11 cellular contexts compared by ENCODE assay signal in the genomic region with DNA sequence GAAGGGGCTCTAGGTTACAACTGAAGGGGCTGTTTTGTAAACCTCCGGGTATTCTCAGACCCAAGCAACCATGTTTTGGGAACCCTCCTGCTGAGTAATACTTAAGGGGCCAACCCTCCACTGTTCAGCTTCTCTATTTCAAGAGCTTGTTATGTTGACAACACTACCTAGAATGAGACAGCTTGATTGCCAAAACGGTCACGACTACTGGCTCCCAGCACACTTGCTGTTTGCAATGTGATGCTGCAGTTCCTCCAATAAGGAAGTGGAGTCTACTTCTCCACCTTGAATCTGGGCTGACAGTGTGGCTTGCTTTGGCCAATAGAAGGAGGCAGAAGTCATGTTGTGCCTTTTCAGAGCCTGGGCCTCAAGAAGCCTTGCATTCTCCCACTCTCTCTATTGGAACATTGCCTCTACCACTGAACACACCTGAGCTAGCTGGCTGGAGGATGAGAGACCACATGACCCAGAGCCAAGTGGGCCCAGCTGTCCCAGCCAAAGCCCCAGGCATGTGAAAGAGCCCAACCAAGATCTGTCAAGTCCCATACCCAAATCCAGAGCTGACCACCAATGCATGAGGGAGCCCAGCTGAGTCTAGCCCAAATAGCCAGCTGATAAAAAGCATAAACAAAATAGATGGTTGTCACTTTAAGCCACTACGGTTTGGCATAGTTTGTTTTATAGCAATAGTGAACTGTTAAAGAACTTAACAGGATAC. TPM values are rescaled to one million over a fixed set of nuclear protein-coding genes. Genes with fewer than 3 reads are reported as not detected.
DNase-seq lines count a peak whose midpoint lies in the region; ATAC-seq and TF ChIP-seq lines count a peak whose summit lies in the region.
"Had no signal": no experiment of that assay in that cellular context is flagged by ENCODE, and none has a peak within 500 bp of the region (broad histone marks: within the 10 kb centered on the region; RNA-seq: fewer than 3 reads in every experiment).

No MANE protein-coding gene starts in this region.

- H3K36me3 ChIP-seq in muscle layer of duodenum (ENCODE audit: control insufficient read depth in 1 of 2, insufficient read depth in 2 of 2, low read length in 2 of 2) (no peaks in the 10 kb centered on the region), mammary epithelial cell (ENCODE audit: insufficient read depth, low read length) (no peaks in the 10 kb centered on the region)
- H3K36me3 ChIP-seq: MG63 had no signal

- peak overlapping the region; percentile 41 for H3K27ac ChIP-seq in muscle layer of duodenum (ENCODE audit: low read length)
- H3K27ac ChIP-seq in mammary epithelial cell (ENCODE audit: insufficient read depth, low read depth, low read length): no peak overlapping the region

- H3K9me3 ChIP-seq in muscle layer of duodenum (ENCODE audit: control insufficient read depth in 1 of 2, low read length in 2 of 2): no peaks in the 10 kb centered on the region
- no peaks in the 10 kb centered on the region for H3K9me3 ChIP-seq in mammary epithelial cell (replicated peaks; ENCODE audit: insufficient read depth, low read length)
- H3K9me3 ChIP-seq: MG63 had no signal

- H3K36me3 Mint-ChIP-seq in activated B cell treated with CpG ODN at 0.5 μM for 24 hours (ENCODE audit: low read depth): no peaks in the 10 kb centered on the region
- no peaks in the 10 kb centered on the region for H3K36me3 Mint-ChIP-seq in activated naive CD4-positive, alpha-beta T cell treated with anti-CD3 and anti-CD28 coated beads for 36 hours (ENCODE audit: low read depth)

- H3K4me3 Mint-ChIP-seq in stimulated activated naive CD8-positive, alpha-beta T cell treated with anti-CD3 and anti-CD28 coated beads, Interleukin-15, amount 100 ng/mL, for 72 hours: no peak overlapping the region
- no peak overlapping the region for H3K4me3 Mint-ChIP-seq in activated B cell treated with CpG ODN at 0.5 μM for 24 hours
- H3K4me3 Mint-ChIP-seq in activated naive CD4-positive, alpha-beta T cell treated with anti-CD3 and anti-CD28 coated beads for 36 hours: no peak overlapping the region

- H3K79me2 ChIP-seq in mammary epithelial cell (ENCODE audit: insufficient read depth, low read length): no peaks in the 10 kb centered on the region

- BruUV-seq in mammary epithelial cell (replicated peaks; lab: Mats Ljungman, UMichigan): no TSS peak

- H3K27ac Mint-ChIP-seq in stimulated activated naive CD8-positive, alpha-beta T cell treated with anti-CD3 and anti-CD28 coated beads, Interleukin-15, amount 100 ng/mL, for 72 hours: no peak overlapping the region
- H3K27ac Mint-ChIP-seq in activated B cell treated with CpG ODN at 0.5 μM for 24 hours: peak overlapping the region; percentile 60
- no peak overlapping the region for H3K27ac Mint-ChIP-seq in activated naive CD4-positive, alpha-beta T cell treated with anti-CD3 and anti-CD28 coated beads for 36 hours

- TF ChIP-seq CTCF in activated B cell treated with CpG ODN at 0.5 μM for 24 hours (IDR thresholded peaks at IDR 0.05) (no peak), mammary epithelial cell (conservative IDR thresholded peaks at IDR 0.05 in 1 of 2, IDR thresholded peaks at IDR 0.05 in 1 of 2; ENCODE audit: extremely low read depth in 1 of 2, insufficient read depth in 1 of 2, low read depth in 1 of 2, low read length in 2 of 2) (no peak)

- POLR2A ChIA-PET in activated B cell treated with CpG ODN at 0.5 μM for 24 hours (lab: Charles Lee): interaction anchor here (0.5 to 1.9 kb wide), 4 partner anchors 7 to 23 kb away, joined by 3 to 6 read pairs (median 5); no protein-coding TSS in a partner anchor

- H3K27me3 Mint-ChIP-seq in stimulated activated naive CD8-positive, alpha-beta T cell treated with anti-CD3 and anti-CD28 coated beads, Interleukin-15, amount 100 ng/mL, for 72 hours: no peaks in the 10 kb centered on the region
- H3K27me3 Mint-ChIP-seq in activated B cell treated with CpG ODN at 0.5 μM for 24 hours: no peaks in the 10 kb centered on the region
- H3K27me3 Mint-ChIP-seq in activated naive CD4-positive, alpha-beta T cell treated with anti-CD3 and anti-CD28 coated beads for 36 hours (ENCODE audit: low read depth): no peaks in the 10 kb centered on the region

- peaks cover 0 to 3% of the 10 kb centered on the region in 2 donors for H3K9me3 Mint-ChIP-seq in stimulated activated naive CD8-positive, alpha-beta T cell treated with anti-CD3 and anti-CD28 coated beads, Interleukin-15, amount 100 ng/mL, for 72 hours
- peaks cover 3% of the 10 kb centered on the region for H3K9me3 Mint-ChIP-seq in activated B cell treated with CpG ODN at 0.5 μM for 24 hours
- H3K9me3 Mint-ChIP-seq in activated naive CD4-positive, alpha-beta T cell treated with anti-CD3 and anti-CD28 coated beads for 36 hours: no peaks in the 10 kb centered on the region

- H4K20me1 ChIP-seq in mammary epithelial cell (ENCODE audit: insufficient read depth, low read length): no peaks in the 10 kb centered on the region

- no peak overlapping the region for H3K4me2 ChIP-seq in mammary epithelial cell (ENCODE audit: insufficient read depth, low read depth, low read length)

- H3K4me3 ChIP-seq in muscle layer of duodenum (ENCODE audit: low read depth in 1 of 2, low read length in 2 of 2) (no peak overlapping the region), mammary epithelial cell (replicated peaks in 1 of 3; ENCODE audit: insufficient read depth in 1 of 3, low read depth in 2 of 3, low read length in 3 of 3) (no peak overlapping the region)
- H3K4me3 ChIP-seq: MG63 had no signal

- no peak for DNase-seq in stimulated activated naive CD8-positive, alpha-beta T cell treated with anti-CD3 and anti-CD28 coated beads, Interleukin-15, Interleukin-2, amounts not matched to agents 100 U/mL and 50 U/mL, for 24 hours
- DNase-seq in stimulated activated naive CD8-positive, alpha-beta T cell treated with anti-CD3 and anti-CD28 coated beads, Interleukin-15, amount 100 ng/mL, for 72 hours: no peak
- DNase-seq in activated B cell treated with CpG ODN at 0.5 μM for 24 hours (no peak), mammary epithelial cell (no peak), NCI-H2029 (lab: John Stamatoyannopoulos, UW) (no peak)
- DNase-seq in activated naive CD4-positive, alpha-beta T cell treated with anti-CD3 and anti-CD28 coated beads for 36 hours: no peak
- DNase-seq: activated CD4-positive, alpha-beta T cell treated with anti-CD3 and anti-CD28 coated beads for 1 hour; MG63; NCI-H526 treated with DMSO at 0.1 percent for 48 hours had no signal

- H2AFZ ChIP-seq in mammary epithelial cell (ENCODE audit: low read depth, low read length): no peak overlapping the region

- H3K9ac ChIP-seq in mammary epithelial cell (ENCODE audit: insufficient read depth, low read length): no peak overlapping the region

- H3K4me1 ChIP-seq in muscle layer of duodenum (ENCODE audit: control insufficient read depth in 1 of 2, insufficient read depth in 2 of 2, low read length in 2 of 2) (peaks cover 0 to 2% of the 10 kb centered on the region in 2 donors), mammary epithelial cell (ENCODE audit: insufficient read depth, low read length) (no peaks in the 10 kb centered on the region)

- H3K4me1 Mint-ChIP-seq in stimulated activated naive CD8-positive, alpha-beta T cell treated with anti-CD3 and anti-CD28 coated beads, Interleukin-15, amount 100 ng/mL, for 72 hours: no peaks in the 10 kb centered on the region
- H3K4me1 Mint-ChIP-seq in activated B cell treated with CpG ODN at 0.5 μM for 24 hours: peaks cover 14% of the 10 kb centered on the region
- H3K4me1 Mint-ChIP-seq in activated naive CD4-positive, alpha-beta T cell treated with anti-CD3 and anti-CD28 coated beads for 36 hours (ENCODE audit: low read depth): no peaks in the 10 kb centered on the region

- CTCF ChIA-PET in activated B cell treated with CpG ODN at 0.5 μM for 24 hours (lab: Charles Lee): interaction anchor here (0.8 kb wide), 1 partner anchor 15 kb away, joined by 3 read pairs; no protein-coding TSS in a partner anchor
- CTCF ChIA-PET in mammary epithelial cell (lab: Charles Lee; ENCODE audit: low non-redundant PET): no interaction called here
- CTCF ChIA-PET in activated naive CD4-positive, alpha-beta T cell treated with anti-CD3 and anti-CD28 coated beads for 36 hours (lab: Charles Lee): no interaction called here

- intact Hi-C loops in activated B cell treated with CpG ODN at 0.5 μM for 24 hours (cut with micrococcal nuclease) (no loop called here), mammary epithelial cell (cut with micrococcal nuclease) (no loop called here)
- intact Hi-C loops in activated naive CD4-positive, alpha-beta T cell treated with anti-CD3 and anti-CD28 coated beads for 36 hours (cut with micrococcal nuclease): no loop called here

- WGBS in mammary epithelial cell (ENCODE audit: low coverage, missing lambda C conversion rate): 57% methylated on average over 4 of the region's 4 CpGs

- H3K27me3 ChIP-seq in muscle layer of duodenum (ENCODE audit: low read depth, low read length): no peaks in the 10 kb centered on the region
- H3K27me3 ChIP-seq in mammary epithelial cell (ENCODE audit: insufficient read depth, low read length): no peaks in the 10 kb centered on the region
- H3K27me3 ChIP-seq: MG63 had no signal

- dilution Hi-C loops in mammary epithelial cell (cut with HindIII; ENCODE audit: low sequenced_read_pairs): no loop called here

- peak; percentile 21 for ATAC-seq in stimulated activated naive CD8-positive, alpha-beta T cell treated with anti-CD3 and anti-CD28 coated beads, Interleukin-15, Interleukin-2, amounts not matched to agents 100 U/mL and 50 U/mL, for 24 hours
- no peak for ATAC-seq in stimulated activated naive CD8-positive, alpha-beta T cell treated with anti-CD3 and anti-CD28 coated beads, Interleukin-15, amount 100 ng/mL, for 72 hours
- ATAC-seq in activated B cell treated with CpG ODN at 0.5 μM for 24 hours (ENCODE audit: low read depth): peak; percentile 40
- ATAC-seq in HG02798 (IDR thresholded peaks at IDR 0.05; ENCODE audit: poor library complexity, unreplicated experiment): no peak

- in situ Hi-C loops in mammary epithelial cell (cut with MboI; ENCODE audit: low sequenced_read_pairs in 2 of 2): no loop called here

RNA-seq across cellular contexts. Expression of gene RASSF2, which starts 6.2 kb away (rescaled TPM):
- total RNA-seq in activated B cell treated with CpG ODN at 0.5 μM for 24 hours: 202 and 217 TPM in 2 replicates
- total RNA-seq in mammary epithelial cell: under 1 TPM; under 0.01 to 0.24 TPM
- 0.03 TPM for polyA plus RNA-seq in mammary epithelial cell
- not detected for polyA minus RNA-seq in mammary epithelial cell
- 10 to 100 TPM; 26.7 to 27.9 TPM for total RNA-seq in activated naive CD4-positive, alpha-beta T cell treated with anti-CD3 and anti-CD28 coated beads for 36 hours

Comparison
In these comparisons a context has a peak if more than half of its experiments do, and no peak if none do; other contexts are left out.
1. ATAC-seq: peak in stimulated activated naive CD8-positive, alpha-beta T cell treated with anti-CD3 and anti-CD28 coated beads, Interleukin-15, Interleukin-2, amounts not matched to agents 100 U/mL and 50 U/mL, for 24 hours (single experiment) and activated B cell treated with CpG ODN at 0.5 μM for 24 hours (single experiment); none in stimulated activated naive CD8-positive, alpha-beta T cell treated with anti-CD3 and anti-CD28 coated beads, Interleukin-15, amount 100 ng/mL, for 72 hours (single experiment) and HG02798 (single experiment).
2. RNA of gene RASSF2, which starts 6.2 kb away (total RNA-seq): 202 to 217 TPM in activated B cell treated with CpG ODN at 0.5 μM for 24 hours and 26.7 to 27.9 TPM in activated naive CD4-positive, alpha-beta T cell treated with anti-CD3 and anti-CD28 coated beads for 36 hours; under 0.01 to 0.24 TPM in mammary epithelial cell; every median in the first group is over 10 times any median in the second.